Comparison of ENCODE assay signal across 1 cellular context in the genomic region with DNA sequence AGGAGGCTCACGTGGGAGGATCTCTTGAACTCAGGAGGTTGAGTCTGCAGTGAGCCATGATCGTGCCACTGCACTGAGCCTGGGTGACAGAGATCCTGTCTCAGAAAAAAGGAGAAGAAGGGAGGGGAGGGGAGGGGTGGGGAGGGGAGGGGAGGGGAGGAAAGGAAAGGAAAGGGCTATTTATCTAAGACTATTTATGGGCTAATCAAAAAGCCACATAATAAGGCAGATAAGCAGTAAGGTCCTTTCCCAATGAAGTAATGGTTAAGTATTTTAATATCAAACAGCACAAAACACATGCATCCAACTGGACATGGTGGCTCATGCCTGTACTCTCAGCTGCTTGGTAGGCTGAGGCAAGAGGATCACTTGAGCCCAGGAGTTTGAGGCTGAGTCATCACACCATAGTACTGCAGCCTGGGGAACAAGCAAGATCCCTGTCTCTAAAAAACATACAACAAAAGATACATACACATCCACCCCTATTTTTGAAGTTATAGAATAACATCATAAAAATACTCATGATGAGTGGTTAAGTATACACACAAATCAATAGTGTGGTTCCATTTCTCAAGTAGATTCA.
A peak's percentile ranks its signal among the peaks of the same experiment; 100 is the strongest.
TF ChIP-seq lines count a peak whose summit lies in the region.

No MANE protein-coding gene starts in this region.

TF ChIP-seq in endothelial cell of umbilical vein, 7 proteins besides CTCF, POLR2A, EP300 and RAD21:
- TF ChIP-seq MYC (IDR thresholded peaks at IDR 0.05; ENCODE audit: low read depth, low read length) (no peak), JUN (IDR thresholded peaks at IDR 0.05; ENCODE audit: borderline replicate concordance, insufficient read depth, insufficient read length, low read depth) (no peak), GATA2 (IDR thresholded peaks at IDR 0.05; ENCODE audit: insufficient read depth, insufficient read length, low read depth, low read length) (no peak), FOS (IDR thresholded peaks at IDR 0.05; ENCODE audit: borderline replicate concordance, insufficient read depth, low read length) (peak; percentile 18), POLR2AphosphoS5 (IDR thresholded peaks at IDR 0.05; ENCODE audit: insufficient read depth, low read depth, low read length) (no peak)
